In genomic region chr15:56241374-56242085, GRCh38 we compare ENCODE assay signal across 8 cellular contexts. TPM values are rescaled to one million over a fixed set of nuclear protein-coding genes. Genes with fewer than 3 reads are reported as not detected.
DNase-seq lines count a peak whose midpoint lies in the region; ATAC-seq and TF ChIP-seq lines count a peak whose summit lies in the region.

No MANE protein-coding gene starts in this region.

- H3K9ac ChIP-seq in DND-41 (ENCODE audit: low read depth, low read length) (peak overlapping the region; percentile 87), Karpas-422 (ENCODE audit: low read length) (peak overlapping the region; percentile 89)

- no peak overlapping the region for H2AFZ ChIP-seq in DND-41 (ENCODE audit: low read depth, low read length)
- H2AFZ ChIP-seq in Karpas-422 (ENCODE audit: low read length), result no peak overlapping the region

- TF ChIP-seq CTCF in DND-41 (IDR thresholded peaks at IDR 0.05; ENCODE audit: borderline replicate concordance, extremely low read depth, low read length, poor library complexity, severe bottlenecking), result no peak

- H3K27ac Mint-ChIP-seq in central memory CD8-positive, alpha-beta T cell (ENCODE audit: low read depth), result peak overlapping the region; percentile 83
- peak overlapping the region; percentile 70 to 80 for H3K27ac Mint-ChIP-seq in natural killer cell treated with Interleukin-12 subunit alpha and Interleukin-12 subunit beta and Interleukin-15 and Interleukin-18, amount 100 ng/mL, for 72 hours

- peak overlapping the region; percentile 48 for H3K4me3 Mint-ChIP-seq in central memory CD8-positive, alpha-beta T cell
- peak overlapping the region; percentile 92 for H3K4me3 Mint-ChIP-seq in natural killer cell treated with Interleukin-12 subunit alpha and Interleukin-12 subunit beta and Interleukin-15 and Interleukin-18, amount 100 ng/mL, for 72 hours

- H3K27ac ChIP-seq in DND-41 (ENCODE audit: low read length), result peak overlapping the region; percentile 97; the same call in 1 of the 2 replicates
- H3K27ac ChIP-seq in Karpas-422 (ENCODE audit: low read length), result peak overlapping the region; percentile 89

- H3K36me3 Mint-ChIP-seq in central memory CD8-positive, alpha-beta T cell (ENCODE audit: insufficient read depth), result peaks cover 15% of the 10 kb centered on the region
- H3K36me3 Mint-ChIP-seq in natural killer cell treated with Interleukin-12 subunit alpha and Interleukin-12 subunit beta and Interleukin-15 and Interleukin-18, amount 100 ng/mL, for 72 hours, result no peaks in the 10 kb centered on the region

- H3K36me3 ChIP-seq in DND-41 (ENCODE audit: insufficient read depth, low read length) (peaks cover 31% of the 10 kb centered on the region), Karpas-422 (ENCODE audit: insufficient read depth, low read length) (peaks cover 44% of the 10 kb centered on the region)

- peak overlapping the region; percentile 78 for H3K4me2 ChIP-seq in DND-41 (ENCODE audit: insufficient read depth, low read length)
- H3K4me2 ChIP-seq in Karpas-422 (ENCODE audit: low read depth, low read length, poor library complexity, severe bottlenecking), result peak overlapping the region; percentile 91

- H3K4me3 ChIP-seq in DND-41 (ENCODE audit: low read depth in 1 of 2, low read length in 2 of 2) (peak overlapping the region; percentile 62 to 63), Karpas-422 (ENCODE audit: low read length) (peak overlapping the region; percentile 85)

- no peaks in the 10 kb centered on the region for H3K9me3 Mint-ChIP-seq in central memory CD8-positive, alpha-beta T cell
- H3K9me3 Mint-ChIP-seq in natural killer cell treated with Interleukin-12 subunit alpha and Interleukin-12 subunit beta and Interleukin-15 and Interleukin-18, amount 100 ng/mL, for 72 hours, result no peaks in the 10 kb centered on the region

- H3K27me3 ChIP-seq in DND-41 (ENCODE audit: insufficient read depth, low read length, poor library complexity) (no peaks in the 10 kb centered on the region), Karpas-422 (ENCODE audit: low read length) (no peaks in the 10 kb centered on the region)

- H3K4me1 Mint-ChIP-seq in central memory CD8-positive, alpha-beta T cell, result peaks cover 50% of the 10 kb centered on the region
- peaks cover 26 to 42% of the 10 kb centered on the region in 2 donors for H3K4me1 Mint-ChIP-seq in natural killer cell treated with Interleukin-12 subunit alpha and Interleukin-12 subunit beta and Interleukin-15 and Interleukin-18, amount 100 ng/mL, for 72 hours (ENCODE audit: low read depth in 2 of 2)

- peaks cover 5% of the 10 kb centered on the region; the same call in 1 of the 2 replicates for H4K20me1 ChIP-seq in DND-41 (ENCODE audit: insufficient read depth, low read length)
- H4K20me1 ChIP-seq in Karpas-422 (ENCODE audit: insufficient read depth, low read depth, low read length), result no peaks in the 10 kb centered on the region

- DNase-seq in DND-41 (no peak), Karpas-422 (peak; percentile 56), iPS-NIHi7 (ENCODE audit: extremely low spot score) (no peak), putamen (ENCODE audit: low spot score) (no peak)
- no peak for DNase-seq in central memory CD8-positive, alpha-beta T cell (ENCODE audit: low spot score in 2 of 2)
- DNase-seq in natural killer cell treated with Interleukin-12 subunit alpha and Interleukin-12 subunit beta and Interleukin-15 and Interleukin-18, amount 100 ng/mL, for 72 hours (ENCODE audit: low spot score), result no peak

- H3K4me1 ChIP-seq in DND-41 (ENCODE audit: insufficient read depth, low read length) (peaks cover 45% of the 10 kb centered on the region), Karpas-422 (ENCODE audit: low read length) (peaks cover 35% of the 10 kb centered on the region)

- H3K9me2 ChIP-seq in Karpas-422 (replicated peaks; ENCODE audit: insufficient read depth, low read length), result no peaks in the 10 kb centered on the region

- no peaks in the 10 kb centered on the region for H3K27me3 Mint-ChIP-seq in central memory CD8-positive, alpha-beta T cell
- no peaks in the 10 kb centered on the region for H3K27me3 Mint-ChIP-seq in natural killer cell treated with Interleukin-12 subunit alpha and Interleukin-12 subunit beta and Interleukin-15 and Interleukin-18, amount 100 ng/mL, for 72 hours

- ATAC-seq in DND-41 (ENCODE audit: insufficient read depth, low read depth) (no peak), HG02588 (IDR thresholded peaks at IDR 0.05; ENCODE audit: unreplicated experiment) (no peak), GM19023 (IDR thresholded peaks at IDR 0.05; ENCODE audit: unreplicated experiment) (no peak)
- no peak for ATAC-seq in central memory CD8-positive, alpha-beta T cell (replicated peaks; ENCODE audit: extremely low read depth, poor library complexity, severe bottlenecking)
- no peak for ATAC-seq in natural killer cell treated with Interleukin-12 subunit alpha and Interleukin-12 subunit beta and Interleukin-15 and Interleukin-18, amount 100 ng/mL, for 72 hours

- peaks cover 87% of the 10 kb centered on the region for H3K79me2 ChIP-seq in DND-41 (ENCODE audit: insufficient read depth, low read length)
- H3K79me2 ChIP-seq in Karpas-422 (ENCODE audit: low read length), result peaks cover 81% of the 10 kb centered on the region

- no peaks in the 10 kb centered on the region for H3K9me3 ChIP-seq in DND-41 (ENCODE audit: insufficient read depth, low read length, severe bottlenecking)
- peaks cover 5% of the 10 kb centered on the region; the same call in 1 of the 2 replicates for H3K9me3 ChIP-seq in Karpas-422 (ENCODE audit: low read length)

RNA-seq across cellular contexts. Expression of gene RFX7, which starts 2.1 kb away (rescaled TPM):
- total RNA-seq in Karpas-422 (2014; rRNA removed; shearing (Covaris generic); ENCODE audit: low replicate concordance), result 20.7 and 57.3 TPM in 2 replicates
- 10 to 100 TPM; 19.5 to 28.1 TPM for total RNA-seq in natural killer cell treated with Interleukin-12 subunit alpha and Interleukin-12 subunit beta and Interleukin-15 and Interleukin-18, amount 100 ng/mL, for 72 hours
